ENCODE assay signal across 11 cellular contexts in genomic region chr2:176097820-176098365, GRCh38. TPM values are rescaled to one million over a fixed set of nuclear protein-coding genes. Genes with fewer than 3 reads are reported as not detected.
DNase-seq lines count a peak whose midpoint lies in the region; ATAC-seq and TF ChIP-seq lines count a peak whose summit lies in the region.
"Had no signal": no experiment of that assay in that cellular context is flagged by ENCODE, and none has a peak within 500 bp of the region (broad histone marks: within the 10 kb centered on the region; RNA-seq: fewer than 3 reads in every experiment).

No MANE protein-coding gene starts in this region.

- peaks cover 28% of the 10 kb centered on the region for H3K4me1 Mint-ChIP-seq in endodermal cell

- DNase-seq in NCI-H2029 treated with DMSO at 0.1 percent for 48 hours (lab: John Stamatoyannopoulos, UW) = peak; percentile 73
- no peak for DNase-seq in NCI-H2029 (lab: John Stamatoyannopoulos, UW)
- peak; percentile 77 for DNase-seq in NCI-H69 (lab: John Stamatoyannopoulos, UW)
- no peak for DNase-seq in endodermal cell
- no peak for DNase-seq in sciatic nerve (ENCODE audit: low spot score)
- DNase-seq in HCEC 1CT = no peak
- no peak for DNase-seq in H4 (ENCODE audit: low spot score)

- H3K4me3 Mint-ChIP-seq in endodermal cell = peak overlapping the region; percentile 43

- H3K4me3 ChIP-seq in endodermal cell (ENCODE audit: low read length) = peak overlapping the region; percentile 61

- no peaks in the 10 kb centered on the region for H3K36me3 Mint-ChIP-seq in endodermal cell (ENCODE audit: low read depth)

- ATAC-seq in sciatic nerve (peak; percentile 7), HG02981 (IDR thresholded peaks at IDR 0.05; ENCODE audit: unreplicated experiment) (no peak)

- peaks cover 100% of the 10 kb centered on the region for H3K27me3 Mint-ChIP-seq in endodermal cell (ENCODE audit: insufficient read depth)

- 2 to 4% methylated on average over 10 to 18 of the region's 18 CpGs for WGBS in endodermal cell (ENCODE audit: insufficient coverage in 1 of 2, insufficient read length in 1 of 2), 2 experiments

- no peaks in the 10 kb centered on the region for H3K4me1 ChIP-seq in endodermal cell (ENCODE audit: control insufficient read depth, insufficient read depth, low read length)

- H3K27ac ChIP-seq in endodermal cell (ENCODE audit: low read depth, low read length) = no peak overlapping the region

- H3K9me3 Mint-ChIP-seq in endodermal cell = no peaks in the 10 kb centered on the region

- H3K27ac Mint-ChIP-seq in endodermal cell = no peak overlapping the region

- H3K27me3 ChIP-seq in endodermal cell (ENCODE audit: control insufficient read depth, insufficient read depth, low read length, poor library complexity, severe bottlenecking) = peaks cover 100% of the 10 kb centered on the region

- no peaks in the 10 kb centered on the region for H3K36me3 ChIP-seq in endodermal cell (ENCODE audit: control insufficient read depth, insufficient read depth, low read length)

- TF ChIP-seq CTCF in endodermal cell (conservative IDR thresholded peaks at IDR 0.05) = no peak

- intact Hi-C loops in sciatic nerve (cut with DNase I) = loop anchor here (10.0 kb wide), 1 partner anchor 1763 kb away; the partner anchor contains the start of gene SP9

- no peak overlapping the region for H3K9ac ChIP-seq in endodermal cell (ENCODE audit: extremely low read depth, low read length, poor library complexity, severe bottlenecking)

- no peaks in the 10 kb centered on the region for H3K9me3 ChIP-seq in endodermal cell (ENCODE audit: control insufficient read depth, low read length)

RNA-seq across cellular contexts. Expression of gene HOXD12, which starts 1.7 kb away (rescaled TPM):
- total RNA-seq in endodermal cell = not detected
- 0.18 TPM for polyA plus RNA-seq in endodermal cell (2013, experiment 1 of 2)
- 0.50 TPM for polyA plus RNA-seq in endodermal cell (2013, experiment 2 of 2)
- not detected for total RNA-seq in sciatic nerve
- total RNA-seq in H4 (2014; rRNA removed; shearing (Covaris generic)) = not detected in 2 replicates
- total RNA-seq: epithelial cell of proximal tubule, occipital lobe had no signal

RNA-seq across cellular contexts. Expression of gene HOXD13, which starts 5.4 kb away (rescaled TPM):
- total RNA-seq in endodermal cell = under 1 TPM; 0.11 to 0.40 TPM
- 0.39 TPM for polyA plus RNA-seq in endodermal cell (2013, experiment 1 of 2)
- polyA plus RNA-seq in endodermal cell (2013, experiment 2 of 2) = 0.25 TPM
- not detected for total RNA-seq in sciatic nerve
- total RNA-seq in H4 (2014; rRNA removed; shearing (Covaris generic)) = 3.1 and 4.8 TPM in 2 replicates
- total RNA-seq: epithelial cell of proximal tubule, occipital lobe had no signal

RNA-seq across cellular contexts. Expression of gene HOXD11, which starts 9.2 kb away (rescaled TPM):
- total RNA-seq in endodermal cell (not detected), sciatic nerve (0.40 TPM)
- polyA plus RNA-seq in endodermal cell (2013, experiment 1 of 2) = 3.8 TPM
- 2.4 TPM for polyA plus RNA-seq in endodermal cell (2013, experiment 2 of 2)
- total RNA-seq in H4 (2014; rRNA removed; shearing (Covaris generic)) = not detected in 2 replicates
- total RNA-seq: NCI-H460, occipital lobe had no signal

RNA-seq across cellular contexts. Expression of gene EVX2, which starts 14.1 kb away (rescaled TPM):
- total RNA-seq in endodermal cell = not detected
- polyA plus RNA-seq in endodermal cell (2013, experiment 1 of 2) = 0.93 TPM
- 1.0 TPM for polyA plus RNA-seq in endodermal cell (2013, experiment 2 of 2)
- total RNA-seq in sciatic nerve = not detected
- not detected in 2 replicates for total RNA-seq in H4 (2014; rRNA removed; shearing (Covaris generic))
- total RNA-seq: epithelial cell of proximal tubule, NCI-H460, occipital lobe had no signal

RNA-seq across cellular contexts. Expression of gene HOXD10, which starts 18.7 kb away (rescaled TPM):
- not detected for total RNA-seq in endodermal cell
- 3.9 TPM for polyA plus RNA-seq in endodermal cell (2013, experiment 1 of 2)
- 2.7 TPM for polyA plus RNA-seq in endodermal cell (2013, experiment 2 of 2)
- 1.9 TPM for total RNA-seq in sciatic nerve
- not detected in 2 replicates for total RNA-seq in H4 (2014; rRNA removed; shearing (Covaris generic))
- total RNA-seq: occipital lobe had no signal

Comparison
In these comparisons a context has a peak if more than half of its experiments do, and no peak if none do; other contexts are left out.
1. DNase-seq: peak in NCI-H2029 treated with DMSO at 0.1 percent for 48 hours (single experiment) and NCI-H69 (single experiment); none in NCI-H2029 (single experiment), endodermal cell (single experiment), sciatic nerve (single experiment), HCEC 1CT (single experiment) and H4 (single experiment).